In the genomic region with DNA sequence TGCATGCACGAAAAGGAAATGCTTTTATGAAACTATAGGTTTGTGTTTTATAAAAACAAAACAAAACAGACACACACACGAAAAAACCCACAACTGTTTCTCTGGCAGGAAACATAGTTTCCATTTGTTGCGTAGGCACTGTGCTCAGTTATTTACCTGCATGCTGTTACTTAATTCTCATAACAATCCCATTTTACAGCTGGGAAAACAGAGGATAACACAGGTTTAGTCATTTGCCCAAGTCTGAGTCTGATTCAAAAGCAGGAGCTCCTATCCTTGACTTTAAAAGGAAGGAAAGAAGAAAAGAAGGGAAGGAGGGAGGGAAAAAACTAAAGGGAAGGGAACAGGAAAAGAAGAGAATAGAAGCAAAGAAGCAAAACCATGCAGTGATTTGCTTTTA, we compare ENCODE assay signal across 27 cellular contexts.
"Had no signal": no experiment of that assay in that cellular context is flagged by ENCODE, and none has a peak within 500 bp of the region (broad histone marks: within the 10 kb centered on the region; RNA-seq: fewer than 3 reads in every experiment).

No MANE protein-coding gene starts in this region.

- H3K36me3 ChIP-seq: adrenal gland, esophagus squamous epithelium, gastroesophageal sphincter had no signal

- H3K9me3 ChIP-seq: adrenal gland, body of pancreas, esophagus squamous epithelium, gastroesophageal sphincter had no signal

- H3K4me3 ChIP-seq: adrenal gland, body of pancreas, esophagus squamous epithelium, gastroesophageal sphincter had no signal

- H3K27ac ChIP-seq: adrenal gland, body of pancreas, epithelial cell of prostate, esophagus squamous epithelium, gastroesophageal sphincter had no signal

- ATAC-seq: activated CD4-positive, alpha-beta T cell treated with anti-CD3 and anti-CD28 coated beads for 36 hours; activated CD8-positive, alpha-beta memory T cell treated with anti-CD3 and anti-CD28 coated beads, Interleukin-2, amount 10 ng/mL, durations not matched to agents 7 days and 5 days; activated CD8-positive, alpha-beta T cell treated with anti-CD3 and anti-CD28 coated beads, Interleukin-2, amount 10 ng/mL, durations not matched to agents 7 days and 5 days; activated naive CD8-positive, alpha-beta T cell treated with anti-CD3 and anti-CD28 coated beads, Interleukin-2, amount 50 U/mL, for 24 hours; body of pancreas; gastroesophageal sphincter had no signal

- H3K27me3 ChIP-seq: adrenal gland, body of pancreas, esophagus squamous epithelium, gastroesophageal sphincter had no signal

- H3K4me1 ChIP-seq: adrenal gland, body of pancreas, esophagus squamous epithelium, gastroesophageal sphincter had no signal

- FAIRE-seq: colon, endometrium, endothelial cell of umbilical vein had no signal

- DNase-seq: activated CD4-positive, alpha-beta memory T cell treated with anti-CD3 and anti-CD28 coated beads for 36 hours; activated CD4-positive, alpha-beta T cell treated with anti-CD3 and anti-CD28 coated beads for 36 hours; activated CD4-positive, alpha-beta T cell treated with anti-CD3 and anti-CD28 coated beads, Interleukin-2, amount 10 ng/mL, durations not matched to agents 24 days and 14 days; activated CD4-positive, CD25-positive, alpha-beta regulatory T cell; activated CD4-positive, CD25-positive, alpha-beta regulatory T cell treated with anti-CD3 and anti-CD28 coated beads, Interleukin-2, amount 50 U/mL, for 72 hours; activated CD8-positive, alpha-beta memory T cell treated with anti-CD3 and anti-CD28 coated beads, Interleukin-2, amount 10 ng/mL, durations not matched to agents 7 days and 5 days; activated CD8-positive, alpha-beta memory T cell treated with anti-CD3 and anti-CD28 coated beads, Interleukin-2, amount 50 U/mL, for 4 hours; activated CD8-positive, alpha-beta T cell treated with anti-CD3 and anti-CD28 coated beads, Interleukin-2, amount 10 ng/mL, durations not matched to agents 7 days and 5 days; activated effector memory CD4-positive, alpha-beta T cell treated with anti-CD3 and anti-CD28 coated beads, Interleukin-2, amount 50 U/mL, for 16 hours; activated naive CD4-positive, alpha-beta T cell treated with anti-CD3 and anti-CD28 coated beads for 36 hours; activated naive CD8-positive, alpha-beta T cell treated with anti-CD3 and anti-CD28 coated beads for 36 hours; activated naive CD8-positive, alpha-beta T cell treated with anti-CD3 and anti-CD28 coated beads, Interleukin-2, amount 50 U/mL, for 24 hours; activated T-cell treated with anti-CD3 and anti-CD28 coated beads, Interleukin-2, amount 50 U/mL, for 1 hour; activated T-cell treated with anti-CD3 and anti-CD28 coated beads, Interleukin-2, amount 50 U/mL, for 48 hours; aorta; cortex of kidney; dermis blood vessel endothelial cell; effector CD8-positive, alpha-beta T cell; esophagus squamous epithelium; foreskin melanocyte had no signal
